1 cellular context compared by ENCODE assay signal in the genomic region with DNA sequence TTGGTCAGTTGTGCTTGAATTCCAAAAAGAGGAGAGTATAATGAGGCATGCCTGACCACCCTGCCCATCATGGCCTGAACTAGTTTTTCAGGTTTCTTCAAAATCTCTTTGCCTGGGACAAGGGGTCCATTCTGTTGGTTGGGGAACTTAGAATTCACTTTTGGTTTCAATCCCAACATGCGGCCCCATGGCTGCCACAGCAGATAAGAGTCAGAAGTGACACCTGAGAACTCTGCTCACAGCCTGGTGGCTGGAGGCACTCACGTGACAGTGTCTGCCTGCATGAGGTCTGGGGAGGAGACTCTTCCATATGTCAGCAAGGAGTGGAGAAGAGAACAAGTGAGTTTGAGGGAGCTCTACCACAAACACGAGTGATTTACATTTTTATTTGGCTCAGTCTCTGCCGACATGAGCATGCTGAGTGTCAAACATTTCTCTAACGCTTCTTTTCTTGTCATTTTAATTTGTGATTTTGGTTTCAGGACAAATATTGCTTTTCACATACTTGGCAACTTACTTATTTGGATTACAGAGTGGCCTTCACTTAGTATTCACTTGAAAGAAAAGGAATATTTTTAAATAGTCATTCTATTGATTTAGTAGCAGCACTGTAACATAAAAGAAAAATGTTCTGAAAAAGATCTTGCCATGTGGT.
TF ChIP-seq lines count a peak whose summit lies in the region.

No MANE protein-coding gene starts in this region.

TF ChIP-seq in K562, 482 proteins besides CTCF, POLR2A, EP300 and RAD21 (continued from another document and continues in another):
- peak; percentile 88 for TF ChIP-seq RAD51 (IDR thresholded peaks at IDR 0.05; ENCODE audit: borderline replicate concordance, low read depth)
- TF ChIP-seq TCF3 (CRISPR knock-in tag; IDR thresholded peaks at IDR 0.05), result peak; percentile 57
- peak; percentile 88 to 89 for TF ChIP-seq E2F6 (IDR thresholded peaks at IDR 0.05; ENCODE audit: borderline replicate concordance in 1 of 2, extremely low read depth in 1 of 2, insufficient read depth in 1 of 2, insufficient read length in 1 of 2, low read depth in 1 of 2, low read length in 1 of 2, poor library complexity in 1 of 2, severe bottlenecking in 1 of 2)
- peak in 1 of 2 experiments; percentile 16; a peak in 2 of 4 replicates for TF ChIP-seq FOXK2 (conservative IDR thresholded peaks at IDR 0.05 in 1 of 2, IDR thresholded peaks at IDR 0.05 in 1 of 2; ENCODE audit: low read depth in 2 of 2)
- peak; percentile 82 for TF ChIP-seq TFAP4 (CRISPR knock-in tag; IDR thresholded peaks at IDR 0.05; ENCODE audit: borderline replicate concordance)
- TF ChIP-seq VEZF1 (CRISPR knock-in tag; IDR thresholded peaks at IDR 0.05), result peak; percentile 40; the same call in 1 of the 2 replicates
- no peak for TF ChIP-seq PHB2 (IDR thresholded peaks at IDR 0.05; ENCODE audit: low read depth)
- TF ChIP-seq ZEB2 (IDR thresholded peaks at IDR 0.05), result peak; percentile 56
- TF ChIP-seq GATA2 (CRISPR knock-in tag; IDR thresholded peaks at IDR 0.05), result peak; percentile 56
- peak; percentile 97 for TF ChIP-seq BHLHE40 (IDR thresholded peaks at IDR 0.05; ENCODE audit: low read length)
- TF ChIP-seq TARDBP (IDR thresholded peaks at IDR 0.05), result no peak
- TF ChIP-seq, protein P1, sequence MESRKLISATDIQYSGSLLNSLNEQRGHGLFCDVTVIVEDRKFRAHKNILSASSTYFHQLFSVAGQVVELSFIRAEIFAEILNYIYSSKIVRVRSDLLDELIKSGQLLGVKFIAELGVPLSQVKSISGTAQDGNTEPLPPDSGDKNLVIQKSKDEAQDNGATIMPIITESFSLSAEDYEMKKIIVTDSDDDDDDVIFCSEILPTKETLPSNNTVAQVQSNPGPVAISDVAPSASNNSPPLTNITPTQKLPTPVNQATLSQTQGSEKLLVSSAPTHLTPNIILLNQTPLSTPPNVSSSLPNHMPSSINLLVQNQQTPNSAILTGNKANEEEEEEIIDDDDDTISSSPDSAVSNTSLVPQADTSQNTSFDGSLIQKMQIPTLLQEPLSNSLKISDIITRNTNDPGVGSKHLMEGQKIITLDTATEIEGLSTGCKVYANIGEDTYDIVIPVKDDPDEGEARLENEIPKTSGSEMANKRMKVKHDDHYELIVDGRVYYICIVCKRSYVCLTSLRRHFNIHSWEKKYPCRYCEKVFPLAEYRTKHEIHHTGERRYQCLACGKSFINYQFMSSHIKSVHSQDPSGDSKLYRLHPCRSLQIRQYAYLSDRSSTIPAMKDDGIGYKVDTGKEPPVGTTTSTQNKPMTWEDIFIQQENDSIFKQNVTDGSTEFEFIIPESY (CRISPR knock-in tag; IDR thresholded peaks at IDR 0.05), result 0 out of 2 replicates have a peak, but pooled peaks have one; percentile 23
- TF ChIP-seq EHMT2 (IDR thresholded peaks at IDR 0.05), result peak; percentile 77; the same call in 1 of the 2 replicates
- TF ChIP-seq ZNF174 (CRISPR knock-in tag; IDR thresholded peaks at IDR 0.05), result 0 out of 2 replicates have a peak, but pooled peaks have one; percentile 14
- TF ChIP-seq JUND (IDR thresholded peaks at IDR 0.05; ENCODE audit: borderline replicate concordance, low read depth, low read length), result no peak; the same call in 1 of the 2 replicates
- peak; percentile 48; the same call in 1 of the 3 replicates for TF ChIP-seq JUND (tag; IDR thresholded peaks at IDR 0.05; ENCODE audit: borderline replicate concordance, low read depth, low read length)
- TF ChIP-seq, protein P2, sequence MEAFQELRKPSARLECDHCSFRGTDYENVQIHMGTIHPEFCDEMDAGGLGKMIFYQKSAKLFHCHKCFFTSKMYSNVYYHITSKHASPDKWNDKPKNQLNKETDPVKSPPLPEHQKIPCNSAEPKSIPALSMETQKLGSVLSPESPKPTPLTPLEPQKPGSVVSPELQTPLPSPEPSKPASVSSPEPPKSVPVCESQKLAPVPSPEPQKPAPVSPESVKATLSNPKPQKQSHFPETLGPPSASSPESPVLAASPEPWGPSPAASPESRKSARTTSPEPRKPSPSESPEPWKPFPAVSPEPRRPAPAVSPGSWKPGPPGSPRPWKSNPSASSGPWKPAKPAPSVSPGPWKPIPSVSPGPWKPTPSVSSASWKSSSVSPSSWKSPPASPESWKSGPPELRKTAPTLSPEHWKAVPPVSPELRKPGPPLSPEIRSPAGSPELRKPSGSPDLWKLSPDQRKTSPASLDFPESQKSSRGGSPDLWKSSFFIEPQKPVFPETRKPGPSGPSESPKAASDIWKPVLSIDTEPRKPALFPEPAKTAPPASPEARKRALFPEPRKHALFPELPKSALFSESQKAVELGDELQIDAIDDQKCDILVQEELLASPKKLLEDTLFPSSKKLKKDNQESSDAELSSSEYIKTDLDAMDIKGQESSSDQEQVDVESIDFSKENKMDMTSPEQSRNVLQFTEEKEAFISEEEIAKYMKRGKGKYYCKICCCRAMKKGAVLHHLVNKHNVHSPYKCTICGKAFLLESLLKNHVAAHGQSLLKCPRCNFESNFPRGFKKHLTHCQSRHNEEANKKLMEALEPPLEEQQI (IDR thresholded peaks at IDR 0.05), result peak; percentile 50; the same call in 1 of the 2 replicates
- TF ChIP-seq, protein P3, sequence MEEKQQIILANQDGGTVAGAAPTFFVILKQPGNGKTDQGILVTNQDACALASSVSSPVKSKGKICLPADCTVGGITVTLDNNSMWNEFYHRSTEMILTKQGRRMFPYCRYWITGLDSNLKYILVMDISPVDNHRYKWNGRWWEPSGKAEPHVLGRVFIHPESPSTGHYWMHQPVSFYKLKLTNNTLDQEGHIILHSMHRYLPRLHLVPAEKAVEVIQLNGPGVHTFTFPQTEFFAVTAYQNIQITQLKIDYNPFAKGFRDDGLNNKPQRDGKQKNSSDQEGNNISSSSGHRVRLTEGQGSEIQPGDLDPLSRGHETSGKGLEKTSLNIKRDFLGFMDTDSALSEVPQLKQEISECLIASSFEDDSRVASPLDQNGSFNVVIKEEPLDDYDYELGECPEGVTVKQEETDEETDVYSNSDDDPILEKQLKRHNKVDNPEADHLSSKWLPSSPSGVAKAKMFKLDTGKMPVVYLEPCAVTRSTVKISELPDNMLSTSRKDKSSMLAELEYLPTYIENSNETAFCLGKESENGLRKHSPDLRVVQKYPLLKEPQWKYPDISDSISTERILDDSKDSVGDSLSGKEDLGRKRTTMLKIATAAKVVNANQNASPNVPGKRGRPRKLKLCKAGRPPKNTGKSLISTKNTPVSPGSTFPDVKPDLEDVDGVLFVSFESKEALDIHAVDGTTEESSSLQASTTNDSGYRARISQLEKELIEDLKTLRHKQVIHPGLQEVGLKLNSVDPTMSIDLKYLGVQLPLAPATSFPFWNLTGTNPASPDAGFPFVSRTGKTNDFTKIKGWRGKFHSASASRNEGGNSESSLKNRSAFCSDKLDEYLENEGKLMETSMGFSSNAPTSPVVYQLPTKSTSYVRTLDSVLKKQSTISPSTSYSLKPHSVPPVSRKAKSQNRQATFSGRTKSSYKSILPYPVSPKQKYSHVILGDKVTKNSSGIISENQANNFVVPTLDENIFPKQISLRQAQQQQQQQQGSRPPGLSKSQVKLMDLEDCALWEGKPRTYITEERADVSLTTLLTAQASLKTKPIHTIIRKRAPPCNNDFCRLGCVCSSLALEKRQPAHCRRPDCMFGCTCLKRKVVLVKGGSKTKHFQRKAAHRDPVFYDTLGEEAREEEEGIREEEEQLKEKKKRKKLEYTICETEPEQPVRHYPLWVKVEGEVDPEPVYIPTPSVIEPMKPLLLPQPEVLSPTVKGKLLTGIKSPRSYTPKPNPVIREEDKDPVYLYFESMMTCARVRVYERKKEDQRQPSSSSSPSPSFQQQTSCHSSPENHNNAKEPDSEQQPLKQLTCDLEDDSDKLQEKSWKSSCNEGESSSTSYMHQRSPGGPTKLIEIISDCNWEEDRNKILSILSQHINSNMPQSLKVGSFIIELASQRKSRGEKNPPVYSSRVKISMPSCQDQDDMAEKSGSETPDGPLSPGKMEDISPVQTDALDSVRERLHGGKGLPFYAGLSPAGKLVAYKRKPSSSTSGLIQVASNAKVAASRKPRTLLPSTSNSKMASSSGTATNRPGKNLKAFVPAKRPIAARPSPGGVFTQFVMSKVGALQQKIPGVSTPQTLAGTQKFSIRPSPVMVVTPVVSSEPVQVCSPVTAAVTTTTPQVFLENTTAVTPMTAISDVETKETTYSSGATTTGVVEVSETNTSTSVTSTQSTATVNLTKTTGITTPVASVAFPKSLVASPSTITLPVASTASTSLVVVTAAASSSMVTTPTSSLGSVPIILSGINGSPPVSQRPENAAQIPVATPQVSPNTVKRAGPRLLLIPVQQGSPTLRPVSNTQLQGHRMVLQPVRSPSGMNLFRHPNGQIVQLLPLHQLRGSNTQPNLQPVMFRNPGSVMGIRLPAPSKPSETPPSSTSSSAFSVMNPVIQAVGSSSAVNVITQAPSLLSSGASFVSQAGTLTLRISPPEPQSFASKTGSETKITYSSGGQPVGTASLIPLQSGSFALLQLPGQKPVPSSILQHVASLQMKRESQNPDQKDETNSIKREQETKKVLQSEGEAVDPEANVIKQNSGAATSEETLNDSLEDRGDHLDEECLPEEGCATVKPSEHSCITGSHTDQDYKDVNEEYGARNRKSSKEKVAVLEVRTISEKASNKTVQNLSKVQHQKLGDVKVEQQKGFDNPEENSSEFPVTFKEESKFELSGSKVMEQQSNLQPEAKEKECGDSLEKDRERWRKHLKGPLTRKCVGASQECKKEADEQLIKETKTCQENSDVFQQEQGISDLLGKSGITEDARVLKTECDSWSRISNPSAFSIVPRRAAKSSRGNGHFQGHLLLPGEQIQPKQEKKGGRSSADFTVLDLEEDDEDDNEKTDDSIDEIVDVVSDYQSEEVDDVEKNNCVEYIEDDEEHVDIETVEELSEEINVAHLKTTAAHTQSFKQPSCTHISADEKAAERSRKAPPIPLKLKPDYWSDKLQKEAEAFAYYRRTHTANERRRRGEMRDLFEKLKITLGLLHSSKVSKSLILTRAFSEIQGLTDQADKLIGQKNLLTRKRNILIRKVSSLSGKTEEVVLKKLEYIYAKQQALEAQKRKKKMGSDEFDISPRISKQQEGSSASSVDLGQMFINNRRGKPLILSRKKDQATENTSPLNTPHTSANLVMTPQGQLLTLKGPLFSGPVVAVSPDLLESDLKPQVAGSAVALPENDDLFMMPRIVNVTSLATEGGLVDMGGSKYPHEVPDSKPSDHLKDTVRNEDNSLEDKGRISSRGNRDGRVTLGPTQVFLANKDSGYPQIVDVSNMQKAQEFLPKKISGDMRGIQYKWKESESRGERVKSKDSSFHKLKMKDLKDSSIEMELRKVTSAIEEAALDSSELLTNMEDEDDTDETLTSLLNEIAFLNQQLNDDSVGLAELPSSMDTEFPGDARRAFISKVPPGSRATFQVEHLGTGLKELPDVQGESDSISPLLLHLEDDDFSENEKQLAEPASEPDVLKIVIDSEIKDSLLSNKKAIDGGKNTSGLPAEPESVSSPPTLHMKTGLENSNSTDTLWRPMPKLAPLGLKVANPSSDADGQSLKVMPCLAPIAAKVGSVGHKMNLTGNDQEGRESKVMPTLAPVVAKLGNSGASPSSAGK (IDR thresholded peaks at IDR 0.05), result peak; percentile 98
- TF ChIP-seq ZNF24 (IDR thresholded peaks at IDR 0.05), result 0 out of 2 replicates have a peak, but pooled peaks have one; percentile 25
- TF ChIP-seq MEF2A (IDR thresholded peaks at IDR 0.05; ENCODE audit: control insufficient read depth, low read depth, low read length), result no peak
- TF ChIP-seq, protein P4, sequence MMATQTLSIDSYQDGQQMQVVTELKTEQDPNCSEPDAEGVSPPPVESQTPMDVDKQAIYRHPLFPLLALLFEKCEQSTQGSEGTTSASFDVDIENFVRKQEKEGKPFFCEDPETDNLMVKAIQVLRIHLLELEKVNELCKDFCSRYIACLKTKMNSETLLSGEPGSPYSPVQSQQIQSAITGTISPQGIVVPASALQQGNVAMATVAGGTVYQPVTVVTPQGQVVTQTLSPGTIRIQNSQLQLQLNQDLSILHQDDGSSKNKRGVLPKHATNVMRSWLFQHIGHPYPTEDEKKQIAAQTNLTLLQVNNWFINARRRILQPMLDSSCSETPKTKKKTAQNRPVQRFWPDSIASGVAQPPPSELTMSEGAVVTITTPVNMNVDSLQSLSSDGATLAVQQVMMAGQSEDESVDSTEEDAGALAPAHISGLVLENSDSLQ (IDR thresholded peaks at IDR 0.05), result peak; percentile 73
- peak; percentile 77; the same call in 1 of the 2 replicates for TF ChIP-seq LCOR (CRISPR knock-in tag; IDR thresholded peaks at IDR 0.05)
- TF ChIP-seq, protein P5, sequence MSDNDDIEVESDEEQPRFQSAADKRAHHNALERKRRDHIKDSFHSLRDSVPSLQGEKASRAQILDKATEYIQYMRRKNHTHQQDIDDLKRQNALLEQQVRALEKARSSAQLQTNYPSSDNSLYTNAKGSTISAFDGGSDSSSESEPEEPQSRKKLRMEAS (CRISPR knock-in tag; IDR thresholded peaks at IDR 0.05), result peak; percentile 93
- TF ChIP-seq NFIC (IDR thresholded peaks at IDR 0.05), result no peak
- TF ChIP-seq SOX6 (IDR thresholded peaks at IDR 0.05), result peak; percentile 51; the same call in 1 of the 2 replicates
- TF ChIP-seq BRD4 (IDR thresholded peaks at IDR 0.05), result no peak
- no peak for TF ChIP-seq PHB (CRISPR knock-in tag; IDR thresholded peaks at IDR 0.05)
- TF ChIP-seq MCM5 (IDR thresholded peaks at IDR 0.05; ENCODE audit: low read depth), result no peak
- TF ChIP-seq TEAD4 (IDR thresholded peaks at IDR 0.05; ENCODE audit: low read length), result peak; percentile 64
- no peak for TF ChIP-seq TEAD4 (CRISPR knock-in tag; IDR thresholded peaks at IDR 0.05; ENCODE audit: borderline replicate concordance)
- TF ChIP-seq MTA2 (IDR thresholded peaks at IDR 0.05; ENCODE audit: low read depth), result no peak
- TF ChIP-seq HDAC2 (IDR thresholded peaks at IDR 0.05), result 0 out of 2 replicates have a peak, but pooled peaks have one; percentile 41
- no peak for TF ChIP-seq HEY1 (CRISPR knock-in tag; IDR thresholded peaks at IDR 0.05; ENCODE audit: borderline replicate concordance)
